ENCODE assay signal across 1 cellular context in the genomic region with DNA sequence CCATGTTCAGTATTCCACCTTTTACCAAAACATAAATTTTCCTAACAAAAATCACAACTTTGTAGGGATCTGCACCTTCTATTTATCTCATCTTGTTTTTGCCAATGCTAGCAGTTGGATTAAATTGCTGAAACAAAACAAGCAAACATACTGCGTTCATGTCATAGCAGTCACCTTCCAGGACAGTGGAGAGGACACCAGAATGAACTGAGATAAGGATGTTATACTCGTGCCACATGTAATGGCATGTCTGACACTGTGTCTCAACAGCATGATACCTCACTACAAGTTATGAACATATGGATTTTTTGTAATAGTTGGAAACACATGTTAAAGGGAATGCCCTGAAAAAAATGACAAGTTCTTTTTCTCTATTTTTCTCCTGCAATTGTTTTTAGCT.
TF ChIP-seq lines count a peak whose summit lies in the region.

No MANE protein-coding gene starts in this region.

TF ChIP-seq in IMR-90, 13 proteins besides CTCF, POLR2A, EP300 and RAD21 (continued from another document):
- TF ChIP-seq MAZ (IDR thresholded peaks at IDR 0.05; ENCODE audit: borderline replicate concordance, low read depth, low read length), result no peak
- no peak for TF ChIP-seq CHD1 (IDR thresholded peaks at IDR 0.05; ENCODE audit: low read depth, low read length)
- no peak for TF ChIP-seq MAFK (IDR thresholded peaks at IDR 0.05; ENCODE audit: low read depth, low read length)
- TF ChIP-seq USF2 (IDR thresholded peaks at IDR 0.05; ENCODE audit: low read depth, low read length), result no peak
- TF ChIP-seq, protein P1, sequence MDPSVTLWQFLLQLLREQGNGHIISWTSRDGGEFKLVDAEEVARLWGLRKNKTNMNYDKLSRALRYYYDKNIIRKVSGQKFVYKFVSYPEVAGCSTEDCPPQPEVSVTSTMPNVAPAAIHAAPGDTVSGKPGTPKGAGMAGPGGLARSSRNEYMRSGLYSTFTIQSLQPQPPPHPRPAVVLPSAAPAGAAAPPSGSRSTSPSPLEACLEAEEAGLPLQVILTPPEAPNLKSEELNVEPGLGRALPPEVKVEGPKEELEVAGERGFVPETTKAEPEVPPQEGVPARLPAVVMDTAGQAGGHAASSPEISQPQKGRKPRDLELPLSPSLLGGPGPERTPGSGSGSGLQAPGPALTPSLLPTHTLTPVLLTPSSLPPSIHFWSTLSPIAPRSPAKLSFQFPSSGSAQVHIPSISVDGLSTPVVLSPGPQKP (IDR thresholded peaks at IDR 0.05; ENCODE audit: borderline replicate concordance, low read depth, low read length), result no peak
- no peak for TF ChIP-seq SMC3 (IDR thresholded peaks at IDR 0.05; ENCODE audit: low read depth, low read length)
- TF ChIP-seq MXI1 (IDR thresholded peaks at IDR 0.05; ENCODE audit: borderline replicate concordance, low read depth, low read length), result no peak
- no peak for TF ChIP-seq FOS (IDR thresholded peaks at IDR 0.05; ENCODE audit: low read depth, low read length)
- no peak for TF ChIP-seq BHLHE40 (IDR thresholded peaks at IDR 0.05; ENCODE audit: low read depth, low read length)
- no peak for TF ChIP-seq NFE2L2 (IDR thresholded peaks at IDR 0.05; ENCODE audit: low read depth, low read length)
- no peak for TF ChIP-seq RFX5 (IDR thresholded peaks at IDR 0.05; ENCODE audit: low read depth, low read length)
